ENCODE assay signal across 1 cellular context in the genomic region with DNA sequence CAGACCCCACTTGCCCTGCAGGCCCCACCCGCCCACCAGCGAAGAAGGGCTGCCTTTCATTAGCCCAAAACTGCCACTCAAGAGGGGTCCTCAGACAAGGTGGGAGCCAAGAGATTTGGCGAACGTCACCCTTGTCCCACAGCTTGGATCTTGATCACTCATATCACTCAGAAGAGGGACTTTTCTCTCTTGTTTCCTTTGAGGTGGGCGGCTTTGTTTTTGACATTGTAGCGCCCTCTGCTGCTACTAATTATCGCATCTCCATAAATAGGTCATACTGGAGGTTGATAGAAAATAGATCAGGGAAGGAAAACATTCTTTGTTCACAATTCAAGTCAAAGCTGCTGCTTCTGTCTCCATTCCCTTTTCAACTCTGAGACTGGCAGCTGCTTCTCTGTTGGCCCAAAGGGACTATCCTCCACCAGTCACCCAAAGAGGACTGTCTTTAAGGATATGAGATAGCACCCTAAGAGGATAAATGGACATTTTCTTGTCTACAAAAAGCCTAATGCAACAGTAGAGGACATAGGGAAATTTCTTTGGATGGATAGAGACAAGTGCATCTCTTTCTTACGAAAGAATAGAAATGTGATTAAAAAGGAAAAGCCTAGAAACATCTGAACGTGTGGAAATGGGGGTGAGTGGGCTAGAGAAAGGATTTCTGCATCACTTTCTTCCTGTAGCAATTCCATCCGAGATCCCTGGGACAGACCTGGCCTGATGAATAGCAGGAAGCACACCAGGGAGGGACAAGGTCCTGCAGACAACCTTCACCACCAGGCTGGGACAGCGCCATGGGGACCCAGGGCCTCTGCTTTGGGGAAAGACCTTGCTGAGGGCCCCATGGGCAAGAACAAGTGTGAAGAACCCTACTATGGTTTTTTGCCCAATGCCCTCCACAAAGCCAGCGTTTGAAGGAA.
TF ChIP-seq lines count a peak whose summit lies in the region.

No MANE protein-coding gene starts in this region.

TF ChIP-seq in GM12878, 131 proteins besides CTCF, POLR2A, EP300 and RAD21 (continued from another document and continues in another):
- TF ChIP-seq, protein P1, sequence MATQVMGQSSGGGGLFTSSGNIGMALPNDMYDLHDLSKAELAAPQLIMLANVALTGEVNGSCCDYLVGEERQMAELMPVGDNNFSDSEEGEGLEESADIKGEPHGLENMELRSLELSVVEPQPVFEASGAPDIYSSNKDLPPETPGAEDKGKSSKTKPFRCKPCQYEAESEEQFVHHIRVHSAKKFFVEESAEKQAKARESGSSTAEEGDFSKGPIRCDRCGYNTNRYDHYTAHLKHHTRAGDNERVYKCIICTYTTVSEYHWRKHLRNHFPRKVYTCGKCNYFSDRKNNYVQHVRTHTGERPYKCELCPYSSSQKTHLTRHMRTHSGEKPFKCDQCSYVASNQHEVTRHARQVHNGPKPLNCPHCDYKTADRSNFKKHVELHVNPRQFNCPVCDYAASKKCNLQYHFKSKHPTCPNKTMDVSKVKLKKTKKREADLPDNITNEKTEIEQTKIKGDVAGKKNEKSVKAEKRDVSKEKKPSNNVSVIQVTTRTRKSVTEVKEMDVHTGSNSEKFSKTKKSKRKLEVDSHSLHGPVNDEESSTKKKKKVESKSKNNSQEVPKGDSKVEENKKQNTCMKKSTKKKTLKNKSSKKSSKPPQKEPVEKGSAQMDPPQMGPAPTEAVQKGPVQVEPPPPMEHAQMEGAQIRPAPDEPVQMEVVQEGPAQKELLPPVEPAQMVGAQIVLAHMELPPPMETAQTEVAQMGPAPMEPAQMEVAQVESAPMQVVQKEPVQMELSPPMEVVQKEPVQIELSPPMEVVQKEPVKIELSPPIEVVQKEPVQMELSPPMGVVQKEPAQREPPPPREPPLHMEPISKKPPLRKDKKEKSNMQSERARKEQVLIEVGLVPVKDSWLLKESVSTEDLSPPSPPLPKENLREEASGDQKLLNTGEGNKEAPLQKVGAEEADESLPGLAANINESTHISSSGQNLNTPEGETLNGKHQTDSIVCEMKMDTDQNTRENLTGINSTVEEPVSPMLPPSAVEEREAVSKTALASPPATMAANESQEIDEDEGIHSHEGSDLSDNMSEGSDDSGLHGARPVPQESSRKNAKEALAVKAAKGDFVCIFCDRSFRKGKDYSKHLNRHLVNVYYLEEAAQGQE (IDR thresholded peaks at IDR 0.05; ENCODE audit: low read depth, low read length): no peak
- TF ChIP-seq NFIC (IDR thresholded peaks at IDR 0.05; ENCODE audit: low read depth, low read length): no peak; the same call in 1 of the 2 replicates
- TF ChIP-seq DPF2 (IDR thresholded peaks at IDR 0.05): 0 out of 2 replicates have a peak, but pooled peaks have one; percentile 38
- TF ChIP-seq FOXM1 (IDR thresholded peaks at IDR 0.05; ENCODE audit: low read depth, low read length): peak; percentile 74; the same call in 1 of the 2 replicates
- TF ChIP-seq, protein P2, sequence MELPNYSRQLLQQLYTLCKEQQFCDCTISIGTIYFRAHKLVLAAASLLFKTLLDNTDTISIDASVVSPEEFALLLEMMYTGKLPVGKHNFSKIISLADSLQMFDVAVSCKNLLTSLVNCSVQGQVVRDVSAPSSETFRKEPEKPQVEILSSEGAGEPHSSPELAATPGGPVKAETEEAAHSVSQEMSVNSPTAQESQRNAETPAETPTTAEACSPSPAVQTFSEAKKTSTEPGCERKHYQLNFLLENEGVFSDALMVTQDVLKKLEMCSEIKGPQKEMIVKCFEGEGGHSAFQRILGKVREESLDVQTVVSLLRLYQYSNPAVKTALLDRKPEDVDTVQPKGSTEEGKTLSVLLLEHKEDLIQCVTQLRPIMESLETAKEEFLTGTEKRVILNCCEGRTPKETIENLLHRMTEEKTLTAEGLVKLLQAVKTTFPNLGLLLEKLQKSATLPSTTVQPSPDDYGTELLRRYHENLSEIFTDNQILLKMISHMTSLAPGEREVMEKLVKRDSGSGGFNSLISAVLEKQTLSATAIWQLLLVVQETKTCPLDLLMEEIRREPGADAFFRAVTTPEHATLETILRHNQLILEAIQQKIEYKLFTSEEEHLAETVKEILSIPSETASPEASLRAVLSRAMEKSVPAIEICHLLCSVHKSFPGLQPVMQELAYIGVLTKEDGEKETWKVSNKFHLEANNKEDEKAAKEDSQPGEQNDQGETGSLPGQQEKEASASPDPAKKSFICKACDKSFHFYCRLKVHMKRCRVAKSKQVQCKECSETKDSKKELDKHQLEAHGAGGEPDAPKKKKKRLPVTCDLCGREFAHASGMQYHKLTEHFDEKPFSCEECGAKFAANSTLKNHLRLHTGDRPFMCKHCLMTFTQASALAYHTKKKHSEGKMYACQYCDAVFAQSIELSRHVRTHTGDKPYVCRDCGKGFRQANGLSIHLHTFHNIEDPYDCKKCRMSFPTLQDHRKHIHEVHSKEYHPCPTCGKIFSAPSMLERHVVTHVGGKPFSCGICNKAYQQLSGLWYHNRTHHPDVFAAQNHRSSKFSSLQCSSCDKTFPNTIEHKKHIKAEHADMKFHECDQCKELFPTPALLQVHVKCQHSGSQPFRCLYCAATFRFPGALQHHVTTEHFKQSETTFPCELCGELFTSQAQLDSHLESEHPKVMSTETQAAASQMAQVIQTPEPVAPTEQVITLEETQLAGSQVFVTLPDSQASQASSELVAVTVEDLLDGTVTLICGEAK (IDR thresholded peaks at IDR 0.05; ENCODE audit: borderline replicate concordance): no peak
- no peak for TF ChIP-seq CHD2 (IDR thresholded peaks at IDR 0.05; ENCODE audit: borderline replicate concordance, low read depth, low read length)
- peak in 1 of 2 experiments; percentile 31; a peak in 1 of 4 replicates for TF ChIP-seq ETV6 (conservative IDR thresholded peaks at IDR 0.05 in 1 of 2, IDR thresholded peaks at IDR 0.05 in 1 of 2; ENCODE audit: borderline replicate concordance in 1 of 2, low read depth in 1 of 2)
- no peak for TF ChIP-seq CEBPB (IDR thresholded peaks at IDR 0.05; ENCODE audit: borderline replicate concordance in 1 of 2, low read depth in 2 of 2, low read length in 2 of 2)
- TF ChIP-seq MEF2B (IDR thresholded peaks at IDR 0.05; ENCODE audit: partially characterized antibody, poor library complexity, severe bottlenecking): peak; percentile 55
- TF ChIP-seq, protein P3, sequence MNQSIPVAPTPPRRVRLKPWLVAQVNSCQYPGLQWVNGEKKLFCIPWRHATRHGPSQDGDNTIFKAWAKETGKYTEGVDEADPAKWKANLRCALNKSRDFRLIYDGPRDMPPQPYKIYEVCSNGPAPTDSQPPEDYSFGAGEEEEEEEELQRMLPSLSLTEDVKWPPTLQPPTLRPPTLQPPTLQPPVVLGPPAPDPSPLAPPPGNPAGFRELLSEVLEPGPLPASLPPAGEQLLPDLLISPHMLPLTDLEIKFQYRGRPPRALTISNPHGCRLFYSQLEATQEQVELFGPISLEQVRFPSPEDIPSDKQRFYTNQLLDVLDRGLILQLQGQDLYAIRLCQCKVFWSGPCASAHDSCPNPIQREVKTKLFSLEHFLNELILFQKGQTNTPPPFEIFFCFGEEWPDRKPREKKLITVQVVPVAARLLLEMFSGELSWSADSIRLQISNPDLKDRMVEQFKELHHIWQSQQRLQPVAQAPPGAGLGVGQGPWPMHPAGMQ (IDR thresholded peaks at IDR 0.05; ENCODE audit: borderline replicate concordance): no peak
- peak; percentile 58; the same call in 1 of the 2 replicates for TF ChIP-seq YY1 (IDR thresholded peaks at IDR 0.05; ENCODE audit: low read depth, low read length)
- TF ChIP-seq FOXK2 (IDR thresholded peaks at IDR 0.05): no peak
- no peak for TF ChIP-seq RB1 (IDR thresholded peaks at IDR 0.05; ENCODE audit: borderline replicate concordance)
- TF ChIP-seq EGR1 (IDR thresholded peaks at IDR 0.05; ENCODE audit: borderline replicate concordance in 1 of 2, low read depth in 2 of 2, low read length in 2 of 2): peak in 1 of 2 experiments; percentile 60; a peak in 1 of 3 replicates
- TF ChIP-seq, protein P4, sequence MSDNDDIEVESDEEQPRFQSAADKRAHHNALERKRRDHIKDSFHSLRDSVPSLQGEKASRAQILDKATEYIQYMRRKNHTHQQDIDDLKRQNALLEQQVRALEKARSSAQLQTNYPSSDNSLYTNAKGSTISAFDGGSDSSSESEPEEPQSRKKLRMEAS (IDR thresholded peaks at IDR 0.05; ENCODE audit: low read depth, low read length): no peak; the same call in 1 of the 2 replicates
- TF ChIP-seq, protein P5, sequence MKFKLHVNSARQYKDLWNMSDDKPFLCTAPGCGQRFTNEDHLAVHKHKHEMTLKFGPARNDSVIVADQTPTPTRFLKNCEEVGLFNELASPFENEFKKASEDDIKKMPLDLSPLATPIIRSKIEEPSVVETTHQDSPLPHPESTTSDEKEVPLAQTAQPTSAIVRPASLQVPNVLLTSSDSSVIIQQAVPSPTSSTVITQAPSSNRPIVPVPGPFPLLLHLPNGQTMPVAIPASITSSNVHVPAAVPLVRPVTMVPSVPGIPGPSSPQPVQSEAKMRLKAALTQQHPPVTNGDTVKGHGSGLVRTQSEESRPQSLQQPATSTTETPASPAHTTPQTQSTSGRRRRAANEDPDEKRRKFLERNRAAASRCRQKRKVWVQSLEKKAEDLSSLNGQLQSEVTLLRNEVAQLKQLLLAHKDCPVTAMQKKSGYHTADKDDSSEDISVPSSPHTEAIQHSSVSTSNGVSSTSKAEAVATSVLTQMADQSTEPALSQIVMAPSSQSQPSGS (IDR thresholded peaks at IDR 0.05; ENCODE audit: low read length): 0 out of 2 replicates have a peak, but pooled peaks have one; percentile 36
- TF ChIP-seq HDGF (IDR thresholded peaks at IDR 0.05): no peak
- TF ChIP-seq SUPT20H (IDR thresholded peaks at IDR 0.05; ENCODE audit: borderline replicate concordance, control insufficient read depth, low read depth, low read length): no peak
- TF ChIP-seq, protein P6, sequence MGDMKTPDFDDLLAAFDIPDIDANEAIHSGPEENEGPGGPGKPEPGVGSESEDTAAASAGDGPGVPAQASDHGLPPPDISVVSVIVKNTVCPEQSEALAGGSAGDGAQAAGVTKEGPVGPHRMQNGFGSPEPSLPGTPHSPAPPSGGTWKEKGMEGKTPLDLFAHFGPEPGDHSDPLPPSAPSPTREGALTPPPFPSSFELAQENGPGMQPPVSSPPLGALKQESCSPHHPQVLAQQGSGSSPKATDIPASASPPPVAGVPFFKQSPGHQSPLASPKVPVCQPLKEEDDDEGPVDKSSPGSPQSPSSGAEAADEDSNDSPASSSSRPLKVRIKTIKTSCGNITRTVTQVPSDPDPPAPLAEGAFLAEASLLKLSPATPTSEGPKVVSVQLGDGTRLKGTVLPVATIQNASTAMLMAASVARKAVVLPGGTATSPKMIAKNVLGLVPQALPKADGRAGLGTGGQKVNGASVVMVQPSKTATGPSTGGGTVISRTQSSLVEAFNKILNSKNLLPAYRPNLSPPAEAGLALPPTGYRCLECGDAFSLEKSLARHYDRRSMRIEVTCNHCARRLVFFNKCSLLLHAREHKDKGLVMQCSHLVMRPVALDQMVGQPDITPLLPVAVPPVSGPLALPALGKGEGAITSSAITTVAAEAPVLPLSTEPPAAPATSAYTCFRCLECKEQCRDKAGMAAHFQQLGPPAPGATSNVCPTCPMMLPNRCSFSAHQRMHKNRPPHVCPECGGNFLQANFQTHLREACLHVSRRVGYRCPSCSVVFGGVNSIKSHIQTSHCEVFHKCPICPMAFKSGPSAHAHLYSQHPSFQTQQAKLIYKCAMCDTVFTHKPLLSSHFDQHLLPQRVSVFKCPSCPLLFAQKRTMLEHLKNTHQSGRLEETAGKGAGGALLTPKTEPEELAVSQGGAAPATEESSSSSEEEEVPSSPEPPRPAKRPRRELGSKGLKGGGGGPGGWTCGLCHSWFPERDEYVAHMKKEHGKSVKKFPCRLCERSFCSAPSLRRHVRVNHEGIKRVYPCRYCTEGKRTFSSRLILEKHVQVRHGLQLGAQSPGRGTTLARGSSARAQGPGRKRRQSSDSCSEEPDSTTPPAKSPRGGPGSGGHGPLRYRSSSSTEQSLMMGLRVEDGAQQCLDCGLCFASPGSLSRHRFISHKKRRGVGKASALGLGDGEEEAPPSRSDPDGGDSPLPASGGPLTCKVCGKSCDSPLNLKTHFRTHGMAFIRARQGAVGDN (IDR thresholded peaks at IDR 0.05): peak; percentile 76
- TF ChIP-seq GABPA (IDR thresholded peaks at IDR 0.05; ENCODE audit: low read depth): no peak
- TF ChIP-seq MTA3 (IDR thresholded peaks at IDR 0.05; ENCODE audit: borderline replicate concordance, low read length): no peak
- TF ChIP-seq TARDBP (IDR thresholded peaks at IDR 0.05; ENCODE audit: borderline replicate concordance): no peak
- no peak for TF ChIP-seq STAT1 (conservative IDR thresholded peaks at IDR 0.05)
- TF ChIP-seq POLR2AphosphoS5 (IDR thresholded peaks at IDR 0.05; ENCODE audit: low read length): peak; percentile 55; the same call in 1 of the 2 replicates
- TF ChIP-seq, protein P7, sequence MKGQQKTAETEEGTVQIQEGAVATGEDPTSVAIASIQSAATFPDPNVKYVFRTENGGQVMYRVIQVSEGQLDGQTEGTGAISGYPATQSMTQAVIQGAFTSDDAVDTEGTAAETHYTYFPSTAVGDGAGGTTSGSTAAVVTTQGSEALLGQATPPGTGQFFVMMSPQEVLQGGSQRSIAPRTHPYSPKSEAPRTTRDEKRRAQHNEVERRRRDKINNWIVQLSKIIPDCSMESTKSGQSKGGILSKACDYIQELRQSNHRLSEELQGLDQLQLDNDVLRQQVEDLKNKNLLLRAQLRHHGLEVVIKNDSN (IDR thresholded peaks at IDR 0.05; ENCODE audit: borderline replicate concordance, extremely low read length, insufficient read depth, low read depth, low read length): no peak
- TF ChIP-seq, protein P8, sequence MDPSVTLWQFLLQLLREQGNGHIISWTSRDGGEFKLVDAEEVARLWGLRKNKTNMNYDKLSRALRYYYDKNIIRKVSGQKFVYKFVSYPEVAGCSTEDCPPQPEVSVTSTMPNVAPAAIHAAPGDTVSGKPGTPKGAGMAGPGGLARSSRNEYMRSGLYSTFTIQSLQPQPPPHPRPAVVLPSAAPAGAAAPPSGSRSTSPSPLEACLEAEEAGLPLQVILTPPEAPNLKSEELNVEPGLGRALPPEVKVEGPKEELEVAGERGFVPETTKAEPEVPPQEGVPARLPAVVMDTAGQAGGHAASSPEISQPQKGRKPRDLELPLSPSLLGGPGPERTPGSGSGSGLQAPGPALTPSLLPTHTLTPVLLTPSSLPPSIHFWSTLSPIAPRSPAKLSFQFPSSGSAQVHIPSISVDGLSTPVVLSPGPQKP (IDR thresholded peaks at IDR 0.05; ENCODE audit: low read depth, low read length): peak; percentile 21; the same call in 1 of the 2 replicates
- no peak for TF ChIP-seq SMAD1 (IDR thresholded peaks at IDR 0.05; ENCODE audit: low read depth, partially characterized antibody)
- no peak for TF ChIP-seq RAD51 (IDR thresholded peaks at IDR 0.05)
- no peak for TF ChIP-seq BCL11A (IDR thresholded peaks at IDR 0.05; ENCODE audit: low read depth, low read length)
- TF ChIP-seq CREM (IDR thresholded peaks at IDR 0.05; ENCODE audit: low read depth): peak; percentile 18; the same call in 1 of the 2 replicates
- no peak for TF ChIP-seq BMI1 (IDR thresholded peaks at IDR 0.05; ENCODE audit: borderline replicate concordance)
- no peak for TF ChIP-seq RFX5 (IDR thresholded peaks at IDR 0.05; ENCODE audit: low read depth, low read length)
- TF ChIP-seq MEF2A (IDR thresholded peaks at IDR 0.05; ENCODE audit: insufficient read depth, low read depth, low read length): peak; percentile 82
- TF ChIP-seq YBX1 (IDR thresholded peaks at IDR 0.05): no peak
- TF ChIP-seq TCF7 (IDR thresholded peaks at IDR 0.05; ENCODE audit: borderline replicate concordance): no peak
- TF ChIP-seq RCOR1 (conservative IDR thresholded peaks at IDR 0.05; ENCODE audit: low read depth, low read length): no peak
- TF ChIP-seq TCF12 (IDR thresholded peaks at IDR 0.05; ENCODE audit: low read depth, low read length): 0 out of 2 replicates have a peak, but pooled peaks have one; percentile 32
- no peak for TF ChIP-seq ZNF622 (IDR thresholded peaks at IDR 0.05)
